Comparison of ENCODE assay signal across 24 cellular contexts in genomic region chr1:75543705-75544104, GRCh38.
"Had no signal": no experiment of that assay in that cellular context is flagged by ENCODE, and none has a peak within 500 bp of the region (broad histone marks: within the 10 kb centered on the region; RNA-seq: fewer than 3 reads in every experiment).

No MANE protein-coding gene starts in this region.

- H3K27me3 ChIP-seq: ovary, right atrium auricular region, right lobe of liver, tibial nerve, uterus had no signal

- DNase-seq: hypothalamus; immature natural killer cell; kidney; left ventricle myocardium inferior; midbrain; mucosa of descending colon; naive thymus-derived CD4-positive, alpha-beta T cell; ovary; right lobe of liver; stimulated activated CD4-positive, alpha-beta T cell treated with anti-CD3 and anti-CD28 coated beads, Interleukin-1b, Interleukin-23, amount 100 ng/mL, for 48 hours; stimulated activated CD4-positive, alpha-beta T cell treated with anti-CD3 and anti-CD28 coated beads, Interleukin-2, amount 100 ng/mL, for 48 hours; stimulated activated CD4-positive, alpha-beta T cell treated with anti-CD3 and anti-CD28 coated beads, Interleukin-4, amount 100 ng/mL, for 4 hours; stimulated activated CD8-positive, alpha-beta memory T cell treated with anti-CD3 and anti-CD28 coated beads, Interleukin-4, amount 100 ng/mL, for 48 hours; stimulated activated naive CD4-positive, alpha-beta T cell treated with Interleukin-2 at 50 U/mL for 16 hours; stimulated activated naive CD8-positive, alpha-beta T cell treated with anti-CD3 and anti-CD28 coated beads, Interleukin-15, amount 100 ng/mL, for 72 hours; substantia nigra; uterus had no signal

- ATAC-seq: mucosa of descending colon; naive thymus-derived CD4-positive, alpha-beta T cell; natural killer cell treated with Interleukin-12 subunit alpha and Interleukin-12 subunit beta and Interleukin-15 and Interleukin-18, amount 100 ng/mL, for 72 hours; right lobe of liver; stimulated activated memory B cell treated with anti-CD40 and anti-IgM and Interleukin-4, amounts not matched to agents 10 μg/mL and 1 μg/mL and 100 μg/mL, for 72 hours; stimulated activated naive CD8-positive, alpha-beta T cell treated with anti-CD3 and anti-CD28 coated beads, Interleukin-15, amount 100 ng/mL, for 72 hours had no signal

- H3K36me3 ChIP-seq: left ventricle myocardium inferior, ovary, right atrium auricular region, right lobe of liver, tibial nerve, uterus had no signal

- H3K4me2 ChIP-seq: smooth muscle cell had no signal

- H3K9me3 ChIP-seq: left ventricle myocardium inferior, mucosa of descending colon, ovary, right atrium auricular region, right lobe of liver, tibial nerve, uterus had no signal

- H3K4me1 ChIP-seq: left ventricle myocardium inferior, right atrium auricular region, right lobe of liver, tibial nerve, uterus had no signal

- H3K27ac ChIP-seq: left ventricle myocardium inferior, ovary, right atrium auricular region, right lobe of liver, tibial nerve, uterus had no signal

- H3K4me3 ChIP-seq: left ventricle myocardium inferior, lung, mucosa of descending colon, ovary, right atrium auricular region, right lobe of liver, smooth muscle cell, tibial nerve, uterus had no signal

- FAIRE-seq: islet of Langerhans, kidney had no signal
